Comparison of ENCODE assay signal across 1 cellular context in the genomic region with DNA sequence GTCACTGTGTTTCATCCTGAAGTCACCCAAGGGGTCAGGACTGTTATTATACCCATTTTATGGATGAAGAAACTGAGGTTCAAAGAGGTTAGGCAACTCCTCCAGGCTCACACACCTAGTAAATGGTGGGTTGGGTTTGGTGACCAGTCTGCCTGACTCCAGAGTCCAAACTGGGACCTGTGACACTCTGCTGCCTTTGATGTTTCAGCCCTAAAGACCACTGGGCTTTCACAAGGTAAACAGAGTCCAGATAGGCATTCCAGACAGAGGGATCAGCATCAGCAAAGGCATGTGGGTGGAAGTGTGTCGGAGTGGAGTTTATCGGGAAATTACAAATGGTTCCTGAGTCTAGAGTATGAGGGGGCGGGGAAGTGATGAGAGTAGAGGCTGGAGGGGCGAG.
TF ChIP-seq lines count a peak whose summit lies in the region.

No MANE protein-coding gene starts in this region.

TF ChIP-seq in HEK293, 187 proteins besides CTCF, POLR2A, EP300 and RAD21 (continued from another document):
- TF ChIP-seq, protein P1, sequence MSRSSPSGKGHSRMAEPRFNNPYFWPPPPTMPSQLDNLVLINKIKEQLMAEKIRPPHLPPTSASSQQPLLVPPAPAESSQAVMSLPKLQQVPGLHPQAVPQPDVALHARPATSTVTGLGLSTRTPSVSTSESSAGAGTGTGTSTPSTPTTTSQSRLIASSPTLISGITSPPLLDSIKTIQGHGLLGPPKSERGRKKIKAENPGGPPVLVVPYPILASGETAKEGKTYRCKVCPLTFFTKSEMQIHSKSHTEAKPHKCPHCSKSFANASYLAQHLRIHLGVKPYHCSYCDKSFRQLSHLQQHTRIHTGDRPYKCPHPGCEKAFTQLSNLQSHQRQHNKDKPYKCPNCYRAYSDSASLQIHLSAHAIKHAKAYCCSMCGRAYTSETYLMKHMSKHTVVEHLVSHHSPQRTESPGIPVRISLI (tag by site-specific recombination; IDR thresholded peaks at IDR 0.05): no peak
- peak; percentile 75 for TF ChIP-seq ZFHX2 (tag by site-specific recombination; conservative IDR thresholded peaks at IDR 0.05)
- TF ChIP-seq EGR2 (tag by site-specific recombination; IDR thresholded peaks at IDR 0.05; ENCODE audit: low read depth): peak; percentile 66
- TF ChIP-seq ZNF221 (tag by site-specific recombination; IDR thresholded peaks at IDR 0.05; ENCODE audit: borderline replicate concordance): no peak
- TF ChIP-seq ZBTB17 (tag by site-specific recombination; IDR thresholded peaks at IDR 0.05): no peak
